13 cellular contexts compared by ENCODE assay signal in the genomic region with DNA sequence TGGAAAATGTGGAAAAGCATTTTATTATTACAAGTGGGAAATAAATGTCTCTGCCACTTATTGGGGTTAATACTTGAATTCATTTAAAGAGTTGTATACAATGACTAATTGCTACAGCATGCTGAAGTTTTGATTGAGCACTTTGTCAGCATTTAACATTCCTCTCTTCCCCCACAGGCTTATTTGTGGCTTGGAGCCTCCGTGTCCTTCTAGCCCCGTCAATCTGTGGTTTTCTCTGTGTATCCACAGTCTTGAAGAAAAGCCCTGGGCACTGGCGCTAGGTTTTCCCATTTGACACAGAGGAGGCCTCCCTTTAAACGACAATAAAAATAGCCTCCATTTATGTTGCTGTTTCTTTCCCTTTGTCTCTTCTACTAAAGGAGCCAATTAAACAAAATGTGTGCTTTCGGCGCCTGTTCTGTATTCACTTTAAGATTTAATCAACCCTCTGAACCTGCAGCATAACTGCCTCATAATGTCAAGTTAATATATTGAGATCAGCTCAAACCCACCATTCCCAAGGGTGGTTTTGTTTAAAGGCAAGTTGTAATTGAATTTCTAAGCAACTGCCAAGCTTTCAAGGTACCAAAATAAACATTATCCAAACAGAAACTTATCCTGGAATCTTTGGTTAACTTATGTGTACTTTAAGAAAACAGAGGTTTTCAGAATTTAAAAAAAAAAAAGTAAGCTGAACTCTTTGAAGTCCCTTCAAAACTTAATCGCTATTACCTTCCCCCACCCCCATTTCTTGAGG.
DNase-seq lines count a peak whose midpoint lies in the region; ATAC-seq, FAIRE-seq and TF ChIP-seq lines count a peak whose summit lies in the region.
"Had no signal": no experiment of that assay in that cellular context is flagged by ENCODE, and none has a peak within 500 bp of the region (broad histone marks: within the 10 kb centered on the region; RNA-seq: fewer than 3 reads in every experiment).

No MANE protein-coding gene starts in this region.

- no peak overlapping the region for H2BK120ac ChIP-seq in H1 (replicated peaks; ENCODE audit: low read depth, low read length)

- no peaks in the 10 kb centered on the region for H3K36me3 ChIP-seq in H1 (ENCODE audit: control insufficient read depth in 2 of 4, insufficient read depth in 4 of 4, low read length in 3 of 4)
- H3K36me3 ChIP-seq: HAP-1, upper lobe of right lung had no signal

- H3K27ac Mint-ChIP-seq in T-helper 17 cell: no peak overlapping the region

- peak; percentile 71 for DNase-seq in AG20443 (ENCODE audit: low spot score)
- peak; percentile 100 for DNase-seq in M059J (ENCODE audit: low read depth)
- no peak for DNase-seq in H1 (ENCODE audit: low read depth in 1 of 2, low spot score in 2 of 2)
- peak; percentile 78 for DNase-seq in myocyte (ENCODE audit: low read depth)
- DNase-seq in middle frontal gyrus (ENCODE audit: extremely low spot score, low spot score): no peak
- no peak for DNase-seq in T-helper 17 cell
- DNase-seq in NOMO-1 (lab: John Stamatoyannopoulos, UW; ENCODE audit: unreplicated experiment in 2 of 2): no peak
- DNase-seq: naive B cell, NCI-H2171 treated with DMSO at 0.1 percent for 48 hours, upper lobe of right lung had no signal

- H3K23me2 ChIP-seq in H1 (ENCODE audit: low read depth, low read length): no peaks in the 10 kb centered on the region

- H3K23ac ChIP-seq in H1 (ENCODE audit: insufficient read length): no peak overlapping the region

- TF ChIP-seq POLR2A in H1 (IDR thresholded peaks at IDR 0.05; ENCODE audit: control extremely low read depth in 1 of 2, low read depth in 2 of 2, low read length in 2 of 2): no peak

- H3K36me3 Mint-ChIP-seq in T-helper 17 cell (ENCODE audit: low read depth): no peaks in the 10 kb centered on the region
- H3K36me3 Mint-ChIP-seq: naive B cell had no signal

- no peaks in the 10 kb centered on the region for H3K4me1 Mint-ChIP-seq in T-helper 17 cell
- H3K4me1 Mint-ChIP-seq: naive B cell had no signal

- no peak for ATAC-seq in T-helper 17 cell
- no peak for ATAC-seq in HG03442 (IDR thresholded peaks at IDR 0.05; ENCODE audit: unreplicated experiment)
- ATAC-seq: upper lobe of right lung had no signal

- no peaks in the 10 kb centered on the region for H3K79me1 ChIP-seq in H1 (ENCODE audit: low read depth, low read length)

- H2BK20ac ChIP-seq in H1 (ENCODE audit: low read length): no peak overlapping the region

- POLR2A ChIA-PET in H1 (lab: Charles Lee; ENCODE audit: partially characterized antibody): no interaction called here

- WGBS in H1 (ENCODE audit: extremely low coverage in 1 of 2, insufficient coverage in 1 of 2, insufficient read length in 1 of 2, insufficient replicate concordance in 2 of 2, low coverage in 1 of 2, low lambda C conversion rate in 2 of 2, missing lambda C conversion rate in 1 of 2), 2 experiments: 82% methylated on average over 7 of the region's 7 CpGs; no CpG with 5 or more reads in 1 of the 2 experiments

- H2BK5ac ChIP-seq in H1 (ENCODE audit: low read depth, low read length): no peak overlapping the region

- no peak overlapping the region for H3K14ac ChIP-seq in H1 (ENCODE audit: insufficient read length)

- no peak for FAIRE-seq in H1 (lab: Jason Lieb, UNC)

- H3K4me3 ChIP-seq in H1 (ENCODE audit: extremely low read depth in 1 of 4, insufficient read depth in 2 of 4, low read depth in 3 of 4, low read length in 4 of 4): no peak overlapping the region
- H3K4me3 ChIP-seq: HAP-1, upper lobe of right lung had no signal

- no peak for TF ChIP-seq EP300 in H1 (IDR thresholded peaks at IDR 0.05; ENCODE audit: borderline replicate concordance in 1 of 2, low read depth in 2 of 2, low read length in 2 of 2)

- H3K4me3 Mint-ChIP-seq in T-helper 17 cell: no peak overlapping the region
- H3K4me3 Mint-ChIP-seq: naive B cell had no signal

- H4K20me1 ChIP-seq in H1 (replicated peaks in 1 of 2; ENCODE audit: control insufficient read depth in 1 of 2, insufficient read depth in 2 of 2, low read length in 2 of 2): no peaks in the 10 kb centered on the region

- TF ChIP-seq CTCF in H1 (IDR thresholded peaks at IDR 0.05; ENCODE audit: control extremely low read depth in 1 of 3, insufficient read depth in 1 of 3, low read depth in 1 of 3, low read length in 3 of 3): no peak

- H3K4me1 ChIP-seq in H1 (replicated peaks in 1 of 4; ENCODE audit: control insufficient read depth in 3 of 4, insufficient read depth in 4 of 4, low read length in 3 of 4): no peaks in the 10 kb centered on the region
- H3K4me1 ChIP-seq: HAP-1, upper lobe of right lung had no signal

- no peak overlapping the region for H3K27ac ChIP-seq in H1 (ENCODE audit: low read depth, low read length)
- H3K27ac ChIP-seq: C4-2B, upper lobe of right lung had no signal

- no peak for TF ChIP-seq RAD21 in H1 (IDR thresholded peaks at IDR 0.05 in 1 of 2, conservative IDR thresholded peaks at IDR 0.05 in 1 of 2; ENCODE audit: low read depth in 2 of 2, low read length in 2 of 2)

- H2AK5ac ChIP-seq in H1 (ENCODE audit: low read depth, low read length): no peak overlapping the region

- H3K4ac ChIP-seq in H1 (replicated peaks; ENCODE audit: insufficient read length, low read depth, low read length): no peak overlapping the region

- no peak overlapping the region for H4K8ac ChIP-seq in H1 (ENCODE audit: extremely low read depth, insufficient read depth, low read length)

- H3K18ac ChIP-seq in H1 (ENCODE audit: extremely low read depth, low read length): no peak overlapping the region

- H3K9ac ChIP-seq in H1 (replicated peaks in 1 of 4; ENCODE audit: extremely low read depth in 1 of 4, low read depth in 3 of 4, low read length in 3 of 4): no peak overlapping the region

- H3K27me3 ChIP-seq in H1 (replicated peaks in 1 of 4; ENCODE audit: control insufficient read depth in 3 of 4, extremely low read depth in 1 of 4, insufficient read depth in 3 of 4, low read length in 3 of 4): no peaks in the 10 kb centered on the region
- H3K27me3 ChIP-seq: upper lobe of right lung had no signal

- peak overlapping the region; percentile 92; the same call in 1 of the 2 replicates for H2AFZ ChIP-seq in H1 (ENCODE audit: low read length)

- no peak overlapping the region for H2BK12ac ChIP-seq in H1 (ENCODE audit: low read depth, low read length)

- H4K91ac ChIP-seq in H1 (replicated peaks; ENCODE audit: insufficient read length, low read length): no peak overlapping the region

- H3K9me3 ChIP-seq in H1 (ENCODE audit: insufficient read depth in 2 of 2, low read depth in 1 of 2, low read length in 1 of 2) (no peaks in the 10 kb centered on the region), T-helper 17 cell (ENCODE audit: control insufficient read depth, low read length, poor library complexity, severe bottlenecking) (no peaks in the 10 kb centered on the region)
- H3K9me3 ChIP-seq: HAP-1, upper lobe of right lung had no signal

- no peak overlapping the region for H4K5ac ChIP-seq in H1 (ENCODE audit: insufficient read length, low read depth, low read length)

- no peaks in the 10 kb centered on the region for H3K79me2 ChIP-seq in H1 (ENCODE audit: control insufficient read depth in 1 of 2, insufficient read depth in 2 of 2, low read length in 2 of 2)

- H3K27me3 Mint-ChIP-seq in T-helper 17 cell: peaks cover 36% of the 10 kb centered on the region

- H3K4me2 ChIP-seq in H1 (ENCODE audit: insufficient read depth in 1 of 2, low read depth in 2 of 2, low read length in 2 of 2): no peak overlapping the region

- H2BK15ac ChIP-seq in H1 (ENCODE audit: low read length): no peak overlapping the region

- CTCF ChIA-PET in H1 (lab: Charles Lee; ENCODE audit: partially characterized antibody): interaction anchor here (0.7 to 1.0 kb wide), 3 partner anchors 12 to 399 kb away, joined by 3 to 4 read pairs (median 3); no protein-coding TSS in a partner anchor

- H3K56ac ChIP-seq in H1 (replicated peaks; ENCODE audit: insufficient read length, low read depth, low read length): no peak overlapping the region

TF ChIP-seq in H1, 55 proteins besides CTCF, POLR2A, EP300 and RAD21:
- TF ChIP-seq HDAC2 (IDR thresholded peaks at IDR 0.05; ENCODE audit: borderline replicate concordance in 1 of 2, low read depth in 2 of 2, low read length in 2 of 2): no peak
- TF ChIP-seq RFX5 (IDR thresholded peaks at IDR 0.05; ENCODE audit: borderline replicate concordance, low read depth, low read length): no peak
- TF ChIP-seq NANOG (IDR thresholded peaks at IDR 0.05; ENCODE audit: insufficient read depth, low read depth, low read length, poor library complexity, severe bottlenecking): no peak
- TF ChIP-seq CREB1 (IDR thresholded peaks at IDR 0.05): no peak
- no peak for TF ChIP-seq KDM1A (IDR thresholded peaks at IDR 0.05; ENCODE audit: borderline replicate concordance, low read length)
- TF ChIP-seq POU5F1 (IDR thresholded peaks at IDR 0.05; ENCODE audit: low read depth, low read length): no peak
- TF ChIP-seq SRF (IDR thresholded peaks at IDR 0.05; ENCODE audit: low read depth, low read length): no peak
TF ChIP-seq in H1: peak in this region for 0.

Comparison
In these comparisons a context has a peak if more than half of its experiments do, and no peak if none do; other contexts are left out.
1. DNase-seq: peak in AG20443 (single experiment), M059J (single experiment) and myocyte (single experiment); none in H1 (0 of 2), middle frontal gyrus (single experiment), T-helper 17 cell (0 of 3) and NOMO-1 (0 of 2).